1 cellular context compared by ENCODE assay signal in the genomic region with DNA sequence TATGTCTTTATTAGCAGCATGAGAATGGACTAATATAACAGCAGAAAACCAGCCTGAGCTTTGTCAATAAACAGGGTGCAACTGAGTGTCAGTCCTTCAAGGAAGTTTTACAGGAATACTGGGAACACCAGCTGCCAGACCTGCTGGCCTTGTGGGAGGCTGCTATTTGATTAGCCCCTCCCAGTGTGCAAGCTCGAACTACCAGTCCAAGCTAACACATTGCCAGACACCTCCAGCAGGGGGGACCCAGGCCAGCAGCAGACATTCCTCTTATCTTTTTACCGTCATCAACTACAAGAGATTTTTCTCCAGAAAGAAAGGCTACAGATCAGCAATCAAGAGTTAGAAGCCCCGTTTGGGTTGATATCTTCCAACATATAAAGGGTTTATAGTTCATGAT.
TF ChIP-seq lines count a peak whose summit lies in the region.

No MANE protein-coding gene starts in this region.

TF ChIP-seq in GM12878, 131 proteins besides CTCF, POLR2A, EP300 and RAD21:
- no peak for TF ChIP-seq PAX5 (IDR thresholded peaks at IDR 0.05; ENCODE audit: borderline replicate concordance, low read depth, low read length)
